ENCODE assay signal across 8 cellular contexts in genomic region chr19:1445185-1445931, GRCh38. TPM values are rescaled to one million over a fixed set of nuclear protein-coding genes. Genes with fewer than 3 reads are reported as not detected.
DNase-seq lines count a peak whose midpoint lies in the region; ATAC-seq and TF ChIP-seq lines count a peak whose summit lies in the region.

No MANE protein-coding gene starts in this region.

- H3K27ac Mint-ChIP-seq in activated T-cell treated with anti-CD3 and anti-CD28 coated beads, Interleukin-2, amount 50 U/mL, for 24 hours: peak overlapping the region; percentile 86
- H3K27ac Mint-ChIP-seq in naive B cell: peak overlapping the region in 1 of 6 donors; percentile 56
- peak overlapping the region; percentile 32 for H3K27ac Mint-ChIP-seq in stimulated activated effector memory CD8-positive, alpha-beta T cell treated with anti-CD3 and anti-CD28 coated beads, Interleukin-12 subunit alpha, Interleukin-12 subunit beta, amount 100 ng/mL, for 72 hours

- H3K9me3 ChIP-seq in esophagus squamous epithelium: no peaks in the 10 kb centered on the region

- TF ChIP-seq POLR2A in esophagus squamous epithelium (IDR thresholded peaks at IDR 0.05): no peak

- peaks cover 35% of the 10 kb centered on the region for H3K27me3 Mint-ChIP-seq in activated T-cell treated with anti-CD3 and anti-CD28 coated beads, Interleukin-2, amount 50 U/mL, for 24 hours
- H3K27me3 Mint-ChIP-seq in naive B cell: peaks cover 7 to 34% (median 27%) of the 10 kb centered on the region in 3 donors

- H3K36me3 Mint-ChIP-seq in activated T-cell treated with anti-CD3 and anti-CD28 coated beads, Interleukin-2, amount 50 U/mL, for 24 hours (ENCODE audit: low read depth): peaks cover 29% of the 10 kb centered on the region
- peaks cover 0 to 7% of the 10 kb centered on the region in 2 donors for H3K36me3 Mint-ChIP-seq in naive B cell
- H3K36me3 Mint-ChIP-seq in stimulated activated effector memory CD8-positive, alpha-beta T cell treated with anti-CD3 and anti-CD28 coated beads, Interleukin-12 subunit alpha, Interleukin-12 subunit beta, amount 100 ng/mL, for 72 hours: peaks cover 43% of the 10 kb centered on the region

- H3K4me1 ChIP-seq in esophagus squamous epithelium: peaks cover 26 to 61% (median 32%) of the 10 kb centered on the region in 3 donors

- peak overlapping the region; percentile 14 to 54 (median 32) for H3K4me3 ChIP-seq in esophagus squamous epithelium

- peaks cover 15 to 27% (median 19%) of the 10 kb centered on the region in 3 donors for H3K36me3 ChIP-seq in esophagus squamous epithelium

- peak overlapping the region; percentile 69 for H3K4me3 Mint-ChIP-seq in activated T-cell treated with anti-CD3 and anti-CD28 coated beads, Interleukin-2, amount 50 U/mL, for 24 hours
- H3K4me3 Mint-ChIP-seq in naive B cell: peak overlapping the region; percentile 65 to 88 (median 78)
- H3K4me3 Mint-ChIP-seq in stimulated activated effector memory CD8-positive, alpha-beta T cell treated with anti-CD3 and anti-CD28 coated beads, Interleukin-12 subunit alpha, Interleukin-12 subunit beta, amount 100 ng/mL, for 72 hours: peak overlapping the region; percentile 73

- H3K27ac ChIP-seq in esophagus squamous epithelium: peak overlapping the region in 1 of 4 donors; percentile 23

- ATAC-seq in HG03108 (IDR thresholded peaks at IDR 0.05; ENCODE audit: unreplicated experiment) (peak; percentile 76), naive B cell (ENCODE audit: low read depth in 2 of 2) (peak; percentile 84 to 87)
- ATAC-seq in stimulated activated effector memory CD8-positive, alpha-beta T cell treated with anti-CD3 and anti-CD28 coated beads, Interleukin-12 subunit alpha, Interleukin-12 subunit beta, amount 100 ng/mL, for 72 hours: peak; percentile 86

- H3K9me3 Mint-ChIP-seq in activated T-cell treated with anti-CD3 and anti-CD28 coated beads, Interleukin-2, amount 50 U/mL, for 24 hours: no peaks in the 10 kb centered on the region
- no peaks in the 10 kb centered on the region for H3K9me3 Mint-ChIP-seq in naive B cell
- H3K9me3 Mint-ChIP-seq in stimulated activated effector memory CD8-positive, alpha-beta T cell treated with anti-CD3 and anti-CD28 coated beads, Interleukin-12 subunit alpha, Interleukin-12 subunit beta, amount 100 ng/mL, for 72 hours: no peaks in the 10 kb centered on the region

- peaks cover 44% of the 10 kb centered on the region for H3K4me1 Mint-ChIP-seq in activated T-cell treated with anti-CD3 and anti-CD28 coated beads, Interleukin-2, amount 50 U/mL, for 24 hours (ENCODE audit: low read depth)
- peaks cover 15 to 31% (median 30%) of the 10 kb centered on the region in 3 donors for H3K4me1 Mint-ChIP-seq in naive B cell
- peaks cover 32% of the 10 kb centered on the region for H3K4me1 Mint-ChIP-seq in stimulated activated effector memory CD8-positive, alpha-beta T cell treated with anti-CD3 and anti-CD28 coated beads, Interleukin-12 subunit alpha, Interleukin-12 subunit beta, amount 100 ng/mL, for 72 hours

- WGBS in esophagus squamous epithelium, 2 donors: 1 to 3% methylated on average over 14 to 29 of the region's 70 CpGs

- intact Hi-C loops in esophagus squamous epithelium (cut with DNase I): no loop called here

- TF ChIP-seq CTCF in esophagus squamous epithelium (IDR thresholded peaks at IDR 0.05): peak; percentile 73 to 95 (median 92)

- DNase-seq in NCI-H1417 (lab: John Stamatoyannopoulos, UW) (peak; percentile 61 to 68 (median 66)), NCI-H1417 treated with DMSO at 0.1 percent for 48 hours (lab: John Stamatoyannopoulos, UW) (no peak), NOMO-1 treated with dmso at 0.1 percent for 144 hours (lab: John Stamatoyannopoulos, UW; ENCODE audit: unreplicated experiment) (peak; percentile 54), esophagus squamous epithelium (lab: John Stamatoyannopoulos, UW) (no peak), naive B cell (peak; percentile 74)
- peak; percentile 89 for DNase-seq in activated T-cell treated with anti-CD3 and anti-CD28 coated beads, Interleukin-2, amount 50 U/mL, for 24 hours
- peak; percentile 92 to 94 for DNase-seq in stimulated activated effector memory CD8-positive, alpha-beta T cell treated with anti-CD3 and anti-CD28 coated beads, Interleukin-12 subunit alpha, Interleukin-12 subunit beta, amount 100 ng/mL, for 72 hours (ENCODE audit: low spot score in 2 of 2)

- peaks cover 26 to 52% (median 30%) of the 10 kb centered on the region in 4 donors for H3K27me3 ChIP-seq in esophagus squamous epithelium

RNA-seq across cellular contexts. Expression of gene APC2, which starts 4.6 kb away (rescaled TPM):
- under 1 TPM in 1 of 4 donors, not detected in 3; under 0.01 TPM for total RNA-seq in esophagus squamous epithelium
- polyA plus RNA-seq in naive B cell (ENCODE audit: low read depth in 6 of 6): under 1 TPM in 1 of 6 donors, not detected in 5; 0.03 TPM

RNA-seq across cellular contexts. Expression of gene RPS15, which starts 7.2 kb away (rescaled TPM):
- total RNA-seq in esophagus squamous epithelium: 1,000 to 10,000 TPM; 2,502 to 3,774 (median 3,129) TPM
- polyA plus RNA-seq in naive B cell (ENCODE audit: low read depth in 6 of 6): 1,000 to 10,000 TPM; 2,496 to 3,315 (median 3,022) TPM

RNA-seq across cellular contexts. Expression of gene C19orf25, which starts 33.7 kb away (rescaled TPM):
- total RNA-seq in esophagus squamous epithelium: 10 to 100 TPM; 17.8 to 24.5 (median 23.0) TPM
- 10 to 100 TPM; 39.0 to 78.2 (median 46.9) TPM for polyA plus RNA-seq in naive B cell (ENCODE audit: low read depth in 6 of 6)

RNA-seq across cellular contexts. Expression of gene DAZAP1, which starts 38.0 kb away (rescaled TPM):
- 10 to 100 TPM; 60.2 to 76.0 (median 69.0) TPM for total RNA-seq in esophagus squamous epithelium
- polyA plus RNA-seq in naive B cell (ENCODE audit: low read depth in 6 of 6): 1 to 10 TPM; 3.6 to 7.5 (median 6.2) TPM

RNA-seq across cellular contexts. Expression of gene GAMT, which starts 44.0 kb away (rescaled TPM):
- 10 to 100 TPM in 3 of 4 donors, 1 to 10 TPM in 1; 2.4 to 40.0 (median 13.1) TPM for total RNA-seq in esophagus squamous epithelium
- 10 to 100 TPM; 14.4 to 24.6 (median 15.7) TPM for polyA plus RNA-seq in naive B cell (ENCODE audit: low read depth in 6 of 6)

Comparison
In these comparisons a context has a peak if more than half of its experiments do, and no peak if none do; other contexts are left out.
1. DNase-seq: peak in NCI-H1417 (3 of 3), NOMO-1 treated with dmso at 0.1 percent for 144 hours (single experiment), activated T-cell treated with anti-CD3 and anti-CD28 coated beads, Interleukin-2, amount 50 U/mL, for 24 hours (single experiment), naive B cell (single experiment) and stimulated activated effector memory CD8-positive, alpha-beta T cell treated with anti-CD3 and anti-CD28 coated beads, Interleukin-12 subunit alpha, Interleukin-12 subunit beta, amount 100 ng/mL, for 72 hours (2 of 2); none in NCI-H1417 treated with DMSO at 0.1 percent for 48 hours (single experiment) and esophagus squamous epithelium (single experiment).
2. Peak in every context shown above with its lines, with median percentiles within 50 percentile points of each other: ATAC-seq and H3K4me3 Mint-ChIP-seq.